In the genomic region with DNA sequence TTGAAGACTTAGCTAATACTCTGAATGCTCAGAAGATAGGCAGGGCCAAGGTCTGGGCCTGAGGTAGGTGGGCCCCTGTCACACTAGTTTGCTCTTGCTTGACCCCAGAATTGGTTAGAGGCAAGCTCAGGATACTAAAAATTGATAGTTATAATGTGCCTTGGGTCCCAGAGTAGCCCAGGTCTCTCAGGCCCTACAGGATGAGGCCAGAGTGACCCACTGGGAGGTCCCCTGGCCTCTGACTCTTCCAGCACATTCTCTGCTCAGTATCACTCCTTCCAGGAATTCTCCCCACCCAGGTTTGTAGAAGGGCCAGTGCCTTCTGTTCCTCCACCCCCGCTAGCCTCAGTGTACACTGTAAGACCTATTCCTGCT, we compare ENCODE assay signal across 8 cellular contexts. TPM values are rescaled to one million over a fixed set of nuclear protein-coding genes. Genes with fewer than 3 reads are reported as not detected.
A peak's percentile ranks its signal among the peaks of the same experiment; 100 is the strongest.
DNase-seq lines count a peak whose midpoint lies in the region; ATAC-seq and TF ChIP-seq lines count a peak whose summit lies in the region.

No MANE protein-coding gene starts in this region.

- H3K4me1 ChIP-seq in fibroblast of lung (ENCODE audit: control insufficient read depth, extremely low read depth, insufficient read depth, low read length) (peaks cover 17% of the 10 kb centered on the region), rectal smooth muscle tissue (ENCODE audit: control insufficient read depth, insufficient read depth, low read length) (peaks cover 30% of the 10 kb centered on the region)

- H3K36me3 Mint-ChIP-seq in T-cell: no peaks in the 10 kb centered on the region

- H3K9me3 Mint-ChIP-seq in T-cell: no peaks in the 10 kb centered on the region

- H3K4me3 ChIP-seq in GM08714 (ENCODE audit: low read length): peak overlapping the region; percentile 49; the same call in 1 of the 2 replicates
- peak overlapping the region; percentile 74 to 96 (median 84) for H3K4me3 ChIP-seq in fibroblast of lung (replicated peaks in 1 of 4; ENCODE audit: control extremely low read depth in 1 of 4, insufficient read depth in 1 of 4, low read depth in 3 of 4, low read length in 4 of 4)
- peak overlapping the region; percentile 91 for H3K4me3 ChIP-seq in rectal smooth muscle tissue (ENCODE audit: low read length)

- POLR2A ChIA-PET in T-cell (lab: Charles Lee): no interaction called here

- H3K4me2 ChIP-seq in fibroblast of lung (ENCODE audit: extremely low read depth, insufficient read depth, low read length): peak overlapping the region; percentile 94

- H3K36me3 ChIP-seq in fibroblast of lung (ENCODE audit: control insufficient read depth, insufficient read depth, low read length) (peaks cover 8% of the 10 kb centered on the region), rectal smooth muscle tissue (ENCODE audit: control insufficient read depth, insufficient read depth, low read length) (peaks cover 11% of the 10 kb centered on the region)

- peaks cover 24 to 32% (median 25%) of the 10 kb centered on the region in 3 donors for H3K4me1 Mint-ChIP-seq in T-cell

- peak overlapping the region; percentile 62 for H2AFZ ChIP-seq in fibroblast of lung (ENCODE audit: low read length)

- no peaks in the 10 kb centered on the region for H4K20me1 ChIP-seq in fibroblast of lung (ENCODE audit: control insufficient read depth, extremely low read depth, insufficient read depth, low read length)

- CTCF ChIA-PET in T-cell (lab: Charles Lee): interaction anchor here (0.6 to 1.8 kb wide), 8 partner anchors 14 to 280 kb away, joined by 3 to 7 read pairs (median 4); partner anchors contain the start of genes QRICH1 (in 1 of the 2) and USP19 (in 1 of the 2)

- H3K27me3 ChIP-seq in fibroblast of lung (ENCODE audit: control insufficient read depth, insufficient read depth, low read length) (no peaks in the 10 kb centered on the region), rectal smooth muscle tissue (ENCODE audit: control insufficient read depth, insufficient read depth, low read length) (no peaks in the 10 kb centered on the region)

- peak overlapping the region; percentile 71 to 72 for H3K27ac Mint-ChIP-seq in T-cell

- H3K4me3 Mint-ChIP-seq in T-cell: peak overlapping the region; percentile 84 to 87 (median 86)

- H3K27me3 Mint-ChIP-seq in T-cell: peaks cover 0 to 3% of the 10 kb centered on the region in 2 donors

- DNase-seq in T-cell: peak in 1 of 34 experiments; percentile 10
- DNase-seq in fibroblast of lung (ENCODE audit: low read depth in 2 of 2): no peak
- DNase-seq in ecto neural progenitor cell (ENCODE audit: low spot score): no peak
- DNase-seq in GDM1 (lab: John Stamatoyannopoulos, UW): no peak

- H3K9me3 ChIP-seq in fibroblast of lung (ENCODE audit: control insufficient read depth, insufficient read depth, low read depth, low read length): no peaks in the 10 kb centered on the region

- H3K9ac ChIP-seq in fibroblast of lung (ENCODE audit: insufficient read depth, low read length) (peak overlapping the region; percentile 69), rectal smooth muscle tissue (ENCODE audit: low read length) (peak overlapping the region; percentile 7)

- H3K79me2 ChIP-seq in fibroblast of lung (ENCODE audit: control insufficient read depth, insufficient read depth, low read length): peaks cover 11% of the 10 kb centered on the region

- TF ChIP-seq CTCF in fibroblast of lung (conservative IDR thresholded peaks at IDR 0.05 in 1 of 2, IDR thresholded peaks at IDR 0.05 in 1 of 2; ENCODE audit: low read depth in 1 of 2, low read length in 2 of 2): no peak

- no peak for ATAC-seq in T-cell (replicated peaks in 1 of 4)
- no peak for ATAC-seq in HG02759 (IDR thresholded peaks at IDR 0.05; ENCODE audit: unreplicated experiment)
- no peak for ATAC-seq in HG02938 (IDR thresholded peaks at IDR 0.05; ENCODE audit: unreplicated experiment)

- no peak overlapping the region for H3K27ac ChIP-seq in fibroblast of lung (ENCODE audit: insufficient read depth, low read length)
- H3K27ac ChIP-seq in rectal smooth muscle tissue (ENCODE audit: low read depth, low read length): peak overlapping the region; percentile 95

RNA-seq across cellular contexts. Expression of gene KLHDC8B, which starts 0.7 kb away (rescaled TPM):
- 1 to 10 TPM; 2.0 to 7.3 (median 4.7) TPM for total RNA-seq in T-cell
- total RNA-seq in fibroblast of lung: 40.5 and 42.6 TPM in 2 replicates
- 26.7 and 34.4 TPM in 2 replicates for polyA plus RNA-seq in fibroblast of lung
- 22.7 and 24.7 TPM in 2 replicates for polyA plus RNA-seq in fibroblast of lung (2012)
- polyA minus RNA-seq in fibroblast of lung (ENCODE audit: low replicate concordance): 21.1 and 36.2 TPM in 2 replicates

RNA-seq across cellular contexts. Expression of gene CCDC71, which starts 4.6 kb away (rescaled TPM):
- total RNA-seq in T-cell (10 to 100 TPM; 20.4 to 37.0 (median 35.8) TPM), fibroblast of lung (16.4 and 17.8 TPM in 2 replicates)
- 13.0 and 16.1 TPM in 2 replicates for polyA plus RNA-seq in fibroblast of lung
- polyA plus RNA-seq in fibroblast of lung (2012): 18.0 and 23.2 TPM in 2 replicates
- polyA minus RNA-seq in fibroblast of lung (ENCODE audit: low replicate concordance): 55.6 and 70.5 TPM in 2 replicates

RNA-seq across cellular contexts. Expression of gene LAMB2, which starts 37.9 kb away (rescaled TPM):
- total RNA-seq in T-cell (1 to 10 TPM in 3 of 5 donors, under 1 TPM in 2; 0.25 to 3.7 (median 2.1) TPM), fibroblast of lung (747 and 1,026 TPM in 2 replicates)
- polyA plus RNA-seq in fibroblast of lung: 285 and 375 TPM in 2 replicates
- 336 and 501 TPM in 2 replicates for polyA plus RNA-seq in fibroblast of lung (2012)
- 2,522 and 3,887 TPM in 2 replicates for polyA minus RNA-seq in fibroblast of lung (ENCODE audit: low replicate concordance)

RNA-seq across cellular contexts. Expression of gene USP19, which starts 50.1 kb away (rescaled TPM):
- total RNA-seq in T-cell (100 to 1,000 TPM in 3 of 5 donors, 10 to 100 TPM in 2; 56.5 to 117 (median 105) TPM), fibroblast of lung (49.1 and 53.8 TPM in 2 replicates)
- 23.3 and 25.0 TPM in 2 replicates for polyA plus RNA-seq in fibroblast of lung
- 20.1 and 24.2 TPM in 2 replicates for polyA plus RNA-seq in fibroblast of lung (2012)
- 97.5 and 113 TPM in 2 replicates for polyA minus RNA-seq in fibroblast of lung (ENCODE audit: low replicate concordance)

Comparison
In these comparisons a context has a peak if more than half of its experiments do, and no peak if none do; other contexts are left out.
1. RNA of gene LAMB2, which starts 37.9 kb away (total RNA-seq): 747 to 1,026 TPM in fibroblast of lung; 0.25 to 3.7 TPM in T-cell; every median in the first group is over 100 times any median in the second.
2. Peak in every context shown above with its lines, with median percentiles within 50 percentile points of each other: H3K4me3 ChIP-seq.